Comparison of ENCODE assay signal across 12 cellular contexts in the genomic region with DNA sequence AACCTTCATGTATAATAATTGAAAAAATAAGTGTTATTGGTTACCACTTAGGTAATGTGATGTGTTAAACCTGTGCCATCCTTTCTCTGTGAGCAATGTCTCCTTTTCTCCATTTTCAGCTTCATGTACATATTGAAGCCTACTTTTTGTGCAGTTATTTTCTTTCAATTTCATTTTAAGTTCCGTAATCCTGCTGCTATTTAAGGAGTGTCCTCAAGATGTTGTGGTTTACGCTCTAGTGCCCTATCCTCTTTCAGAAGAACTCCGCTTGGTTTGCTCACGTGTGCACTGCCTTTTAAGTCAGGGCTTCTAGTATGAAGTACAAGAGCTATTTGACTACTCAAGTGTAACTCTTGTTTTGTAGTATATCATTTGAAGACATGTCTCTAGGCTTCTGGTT.
DNase-seq lines count a peak whose midpoint lies in the region; ATAC-seq, FAIRE-seq and TF ChIP-seq lines count a peak whose summit lies in the region.
"Had no signal": no experiment of that assay in that cellular context is flagged by ENCODE, and none has a peak within 500 bp of the region (broad histone marks: within the 10 kb centered on the region; RNA-seq: fewer than 3 reads in every experiment).

No MANE protein-coding gene starts in this region.

- peak overlapping the region; percentile 24 for H3K4me2 ChIP-seq in SU-DHL-6 (ENCODE audit: low read depth, low read length, poor library complexity, severe bottlenecking)

- peaks cover 8 to 24% (median 14%) of the 10 kb centered on the region in 5 donors for H3K9me3 Mint-ChIP-seq in CD8-positive, alpha-beta memory T cell

- H4K20me1 ChIP-seq in SU-DHL-6 (ENCODE audit: low read depth, low read length), result no peaks in the 10 kb centered on the region

- H3K27me3 ChIP-seq in SU-DHL-6 (ENCODE audit: low read length), result no peaks in the 10 kb centered on the region
- H3K27me3 ChIP-seq in CD8-positive, alpha-beta memory T cell (ENCODE audit: insufficient read depth, low read length, poor library complexity, severe bottlenecking), result no peaks in the 10 kb centered on the region

- no peaks in the 10 kb centered on the region for H3K4me1 Mint-ChIP-seq in CD8-positive, alpha-beta memory T cell

- FAIRE-seq in GM12892 (lab: Jason Lieb, UNC) (peak; percentile 80), frontal cortex (lab: Jason Lieb, UNC) (no peak)
- FAIRE-seq: bronchial epithelial cell had no signal

- H3F3A ChIP-seq in SU-DHL-6 (ENCODE audit: insufficient read depth), result no peaks in the 10 kb centered on the region

- H3K36me3 Mint-ChIP-seq in CD8-positive, alpha-beta memory T cell, result no peaks in the 10 kb centered on the region

- no peak for TF ChIP-seq CTCF in SU-DHL-6 (IDR thresholded peaks at IDR 0.05; ENCODE audit: insufficient read depth, low read length, poor library complexity, severe bottlenecking)

- CTCF ChIA-PET in CD8-positive, alpha-beta memory T cell (lab: Charles Lee), result no interaction called here

- H3K36me3 ChIP-seq in SU-DHL-6 (ENCODE audit: low read length), result no peaks in the 10 kb centered on the region
- H3K36me3 ChIP-seq in CD8-positive, alpha-beta memory T cell (ENCODE audit: insufficient read depth, low read length), result no peaks in the 10 kb centered on the region

- H3K9me3 ChIP-seq in SU-DHL-6 (ENCODE audit: insufficient read depth, low read length), result no peaks in the 10 kb centered on the region
- H3K9me3 ChIP-seq in CD8-positive, alpha-beta memory T cell (ENCODE audit: low read length), result peaks cover 4% of the 10 kb centered on the region

- no peak overlapping the region for H3K27ac ChIP-seq in SU-DHL-6 (ENCODE audit: low read depth, low read length)
- no peak overlapping the region for H3K27ac ChIP-seq in CD8-positive, alpha-beta memory T cell (ENCODE audit: low read depth, low read length)

- H3K27me3 Mint-ChIP-seq in CD8-positive, alpha-beta memory T cell, result no peaks in the 10 kb centered on the region

- no peak for DNase-seq in GM12892 (ENCODE audit: insufficient read length)
- no peak for DNase-seq in ecto neural progenitor cell (ENCODE audit: low spot score)
- no peak for DNase-seq in frontal cortex (ENCODE audit: low spot score in 2 of 2)
- no peak for DNase-seq in stimulated activated CD4-positive, alpha-beta T cell treated with anti-CD3 and anti-CD28 coated beads, Interleukin-2, amount 100 ng/mL, for 48 hours
- no peak for DNase-seq in CD8-positive, alpha-beta memory T cell
- DNase-seq: foreskin melanocyte; Karpas-422; stimulated activated CD4-positive, alpha-beta T cell treated with anti-CD3 and anti-CD28 coated beads, Interleukin-2, amount 100 ng/mL, for 24 hours had no signal

- no peaks in the 10 kb centered on the region for H3K79me2 ChIP-seq in SU-DHL-6 (ENCODE audit: insufficient read depth, low read length)

- no peak overlapping the region for H2AFZ ChIP-seq in SU-DHL-6 (ENCODE audit: low read depth, low read length, severe bottlenecking)

- POLR2A ChIA-PET in CD8-positive, alpha-beta memory T cell (lab: Charles Lee), result no interaction called here

- ATAC-seq in GM21528 (IDR thresholded peaks at IDR 0.05; ENCODE audit: low FRiP score, unreplicated experiment) (peak; percentile 100), HG03196 (IDR thresholded peaks at IDR 0.05; ENCODE audit: unreplicated experiment) (peak; percentile 100)

- no peak for TF ChIP-seq POLR2A in GM12892 (IDR thresholded peaks at IDR 0.05; ENCODE audit: low read depth, low read length)

- no peaks in the 10 kb centered on the region for H3K4me1 ChIP-seq in CD8-positive, alpha-beta memory T cell (ENCODE audit: insufficient read depth, low read length)

- no peak overlapping the region for H3K27ac Mint-ChIP-seq in CD8-positive, alpha-beta memory T cell

- no peaks in the 10 kb centered on the region for H3K9me2 ChIP-seq in SU-DHL-6 (replicated peaks; ENCODE audit: insufficient read depth, low read length)

- H3K4me3 ChIP-seq in SU-DHL-6 (ENCODE audit: insufficient read depth, low read length, poor library complexity, severe bottlenecking), result no peak overlapping the region
- no peak overlapping the region for H3K4me3 ChIP-seq in CD8-positive, alpha-beta memory T cell (ENCODE audit: low read length)

- H3K4me3 Mint-ChIP-seq in CD8-positive, alpha-beta memory T cell, result no peak overlapping the region

- H3K9ac ChIP-seq in SU-DHL-6 (ENCODE audit: low read length), result no peak overlapping the region
